Comparison of ENCODE assay signal across 8 cellular contexts in genomic region chr6:25027221-25027916, GRCh38.
DNase-seq lines count a peak whose midpoint lies in the region; ATAC-seq, FAIRE-seq and TF ChIP-seq lines count a peak whose summit lies in the region.

No MANE protein-coding gene starts in this region.

- H3K27me3 ChIP-seq in gastroesophageal sphincter (no peaks in the 10 kb centered on the region), stomach (no peaks in the 10 kb centered on the region)

- ATAC-seq in GM18909 (IDR thresholded peaks at IDR 0.05; ENCODE audit: poor library complexity, unreplicated experiment) (peak; percentile 98), HG03095 (IDR thresholded peaks at IDR 0.05; ENCODE audit: unreplicated experiment) (peak; percentile 95), gastroesophageal sphincter (peak; percentile 22)

- peak; percentile 54 to 73 for DNase-seq in activated CD4-positive, alpha-beta T cell treated with anti-CD3 and anti-CD28 coated beads for 24 hours (ENCODE audit: low read depth in 2 of 2)
- peak; percentile 39 for DNase-seq in stomach
- DNase-seq in NCI-H187 treated with DMSO at 0.1 percent for 48 hours (lab: John Stamatoyannopoulos, UW), result no peak
- no peak for DNase-seq in NCI-H1105 treated with DMSO at 0.1 percent for 48 hours (lab: John Stamatoyannopoulos, UW)
- no peak for DNase-seq in H54 (ENCODE audit: insufficient read length, low spot score)

- TF ChIP-seq EP300 in gastroesophageal sphincter (IDR thresholded peaks at IDR 0.05) (no peak), stomach (IDR thresholded peaks at IDR 0.05) (no peak)

- intact Hi-C loops in stomach (cut with DNase I; ENCODE audit: low total_unique reads), result no loop called here

- TF ChIP-seq CTCF in gastroesophageal sphincter (IDR thresholded peaks at IDR 0.05) (no peak), stomach (IDR thresholded peaks at IDR 0.05) (no peak)

- FAIRE-seq in H54 (lab: Jason Lieb, UNC), result no peak

- H3K36me3 ChIP-seq in gastroesophageal sphincter (no peaks in the 10 kb centered on the region), stomach (no peaks in the 10 kb centered on the region)

- 71 to 79% methylated on average over 8 to 19 of the region's 31 CpGs for WGBS in gastroesophageal sphincter (ENCODE audit: low coverage in 1 of 2), 2 donors
- 68 to 82% (median 72%) methylated on average over 23 to 31 of the region's 31 CpGs for WGBS in stomach, 5 donors

- no peak overlapping the region for H3K27ac ChIP-seq in gastroesophageal sphincter
- H3K27ac ChIP-seq in stomach, result peak overlapping the region in 1 of 5 donors; percentile 18

- no peaks in the 10 kb centered on the region for H3K9me3 ChIP-seq in gastroesophageal sphincter
- no peaks in the 10 kb centered on the region for H3K9me3 ChIP-seq in stomach

- TF ChIP-seq POLR2A in gastroesophageal sphincter (IDR thresholded peaks at IDR 0.05), result no peak
- no peak for TF ChIP-seq POLR2A in stomach (IDR thresholded peaks at IDR 0.05)
- TF ChIP-seq POLR2A in H54 (IDR thresholded peaks at IDR 0.05; ENCODE audit: low read depth, low read length), result no peak

- H3K4me3 ChIP-seq in gastroesophageal sphincter, result no peak overlapping the region
- no peak overlapping the region for H3K4me3 ChIP-seq in stomach

- H3K4me1 ChIP-seq in gastroesophageal sphincter (no peaks in the 10 kb centered on the region), stomach (no peaks in the 10 kb centered on the region)

Comparison
In these comparisons a context has a peak if more than half of its experiments do, and no peak if none do; other contexts are left out.
1. ATAC-seq: peak in every context shown above with its lines; median percentile 98 in GM18909; 95 in HG03095; 22 in gastroesophageal sphincter.
2. DNase-seq: peak in activated CD4-positive, alpha-beta T cell treated with anti-CD3 and anti-CD28 coated beads for 24 hours (2 of 2) and stomach (single experiment); none in NCI-H187 treated with DMSO at 0.1 percent for 48 hours (single experiment), NCI-H1105 treated with DMSO at 0.1 percent for 48 hours (single experiment) and H54 (single experiment).